In the genomic region with DNA sequence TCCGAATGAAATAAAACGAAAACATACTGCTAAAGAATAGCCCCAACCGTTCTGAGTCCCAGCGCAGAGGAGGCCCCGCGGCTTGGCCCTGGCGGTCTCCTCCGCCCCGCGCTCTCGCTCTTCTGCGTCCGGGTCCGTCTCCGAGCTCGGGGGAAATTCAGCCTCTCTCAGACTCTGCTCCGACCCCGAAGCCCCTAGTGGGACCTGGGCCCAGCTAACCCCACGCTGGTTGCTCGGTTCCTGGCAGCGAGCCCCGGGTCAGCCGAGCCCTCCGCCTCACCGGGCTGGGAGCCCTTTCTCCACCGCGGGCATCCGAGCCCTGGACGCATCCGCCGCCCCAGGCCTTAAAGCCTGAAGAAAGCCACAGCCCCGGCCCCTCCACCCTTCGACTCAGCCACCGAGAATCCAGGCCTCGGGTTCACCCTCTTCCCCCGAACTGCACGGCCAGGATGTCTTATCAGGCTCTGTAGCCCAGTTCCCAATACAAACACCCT, we compare ENCODE assay signal across 8 cellular contexts. TPM values are rescaled to one million over a fixed set of nuclear protein-coding genes. Genes with fewer than 3 reads are reported as not detected.
A peak's percentile ranks its signal among the peaks of the same experiment; 100 is the strongest.
DNase-seq lines count a peak whose midpoint lies in the region; ATAC-seq and TF ChIP-seq lines count a peak whose summit lies in the region.

No MANE protein-coding gene starts in this region.

- no peaks in the 10 kb centered on the region for H3K9me3 Mint-ChIP-seq in WTC11

- H3K9me3 ChIP-seq in heart right ventricle (no peaks in the 10 kb centered on the region), gastrocnemius medialis (no peaks in the 10 kb centered on the region)

- CTCF ChIA-PET in WTC11 (lab: Charles Lee), result interaction anchor here (2.8 to 4.2 kb wide), 2 partner anchors 10 to 429 kb away, joined by 8 to 37 read pairs; no protein-coding TSS in a partner anchor

- H3K4me1 ChIP-seq in heart right ventricle (peaks cover 19 to 84% (median 64%) of the 10 kb centered on the region in 9 donors), gastrocnemius medialis (peaks cover 28 to 37% of the 10 kb centered on the region in 2 donors)

- in situ Hi-C loops in gastrocnemius medialis (cut with MboI; ENCODE audit: low sequenced_read_pairs in 4 of 4), result no loop called here

- POLR2A ChIA-PET in WTC11 (lab: Charles Lee), result no interaction called here

- peak overlapping the region; percentile 43 to 88 (median 82) for H3K27ac ChIP-seq in heart right ventricle
- H3K27ac ChIP-seq in gastrocnemius medialis, result peak overlapping the region; percentile 15 to 71 (median 46)

- DNase-seq in GM20000 (ENCODE audit: low spot score), result peak; percentile 49
- no peak for DNase-seq in WTC11 (ENCODE audit: low spot score)
- no peak for DNase-seq in heart right ventricle
- DNase-seq in gastrocnemius medialis, result no peak
- DNase-seq in left lobe of liver (ENCODE audit: low spot score), result no peak
- no peak for DNase-seq in NCI-H446 (lab: John Stamatoyannopoulos, UW)
- no peak for DNase-seq in iPS-NIHi7 (ENCODE audit: extremely low spot score)

- no peak overlapping the region for H3K27ac Mint-ChIP-seq in WTC11

- TF ChIP-seq POLR2A in gastrocnemius medialis (IDR thresholded peaks at IDR 0.05), result no peak

- peaks cover 0 to 19% (median 0%) of the 10 kb centered on the region in 9 donors for H3K36me3 ChIP-seq in heart right ventricle
- H3K36me3 ChIP-seq in gastrocnemius medialis, result no peaks in the 10 kb centered on the region

- H3K4me1 Mint-ChIP-seq in WTC11, result peaks cover 39% of the 10 kb centered on the region

- H3K4me3 ChIP-seq in heart right ventricle, result peak overlapping the region; percentile 11 to 81 (median 66)
- H3K4me3 ChIP-seq in gastrocnemius medialis, result peak overlapping the region; percentile 40 to 59 (median 57)

- H3K27me3 ChIP-seq in heart right ventricle, result peaks cover 57 to 96% (median 94%) of the 10 kb centered on the region in 7 donors
- H3K27me3 ChIP-seq in gastrocnemius medialis, result peaks cover 86 to 91% (median 88%) of the 10 kb centered on the region in 3 donors

- no peaks in the 10 kb centered on the region for H3K36me3 Mint-ChIP-seq in WTC11

- TF ChIP-seq CTCF in GM20000 (IDR thresholded peaks at IDR 0.05; ENCODE audit: extremely low read depth, missing control alignments) (no peak), WTC11 (IDR thresholded peaks at IDR 0.05) (no peak), heart right ventricle (IDR thresholded peaks at IDR 0.05) (no peak), gastrocnemius medialis (IDR thresholded peaks at IDR 0.05 in 4 of 5, conservative IDR thresholded peaks at IDR 0.05 in 1 of 5) (no peak)

- WGBS in heart right ventricle, 2 donors, result 5 to 6% methylated on average over 37 of the region's 37 CpGs

- no peak for ATAC-seq in WTC11
- no peak for ATAC-seq in heart right ventricle
- no peak for ATAC-seq in gastrocnemius medialis
- ATAC-seq in left lobe of liver, result no peak
- no peak for ATAC-seq in GM18909 (IDR thresholded peaks at IDR 0.05; ENCODE audit: poor library complexity, unreplicated experiment)

- intact Hi-C loops in heart right ventricle (cut with DNase I), result loop anchor here in 3 of 10 donors (5.0 to 10.0 kb wide), 3 partner anchors 676 to 686 kb away; no protein-coding TSS in a partner anchor
- intact Hi-C loops in gastrocnemius medialis (cut with DNase I; ENCODE audit: low total_unique reads), result no loop called here

- peak overlapping the region; percentile 49 for H3K4me3 Mint-ChIP-seq in WTC11

- H3K27me3 Mint-ChIP-seq in WTC11 (ENCODE audit: low read depth), result peaks cover 95% of the 10 kb centered on the region

TF ChIP-seq in WTC11, 78 proteins besides CTCF, POLR2A, EP300 and RAD21 (continues in another document):
- TF ChIP-seq, protein P1, sequence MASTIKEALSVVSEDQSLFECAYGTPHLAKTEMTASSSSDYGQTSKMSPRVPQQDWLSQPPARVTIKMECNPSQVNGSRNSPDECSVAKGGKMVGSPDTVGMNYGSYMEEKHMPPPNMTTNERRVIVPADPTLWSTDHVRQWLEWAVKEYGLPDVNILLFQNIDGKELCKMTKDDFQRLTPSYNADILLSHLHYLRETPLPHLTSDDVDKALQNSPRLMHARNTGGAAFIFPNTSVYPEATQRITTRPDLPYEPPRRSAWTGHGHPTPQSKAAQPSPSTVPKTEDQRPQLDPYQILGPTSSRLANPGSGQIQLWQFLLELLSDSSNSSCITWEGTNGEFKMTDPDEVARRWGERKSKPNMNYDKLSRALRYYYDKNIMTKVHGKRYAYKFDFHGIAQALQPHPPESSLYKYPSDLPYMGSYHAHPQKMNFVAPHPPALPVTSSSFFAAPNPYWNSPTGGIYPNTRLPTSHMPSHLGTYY (CRISPR knock-in tag; IDR thresholded peaks at IDR 0.05), result no peak
- TF ChIP-seq ZNF396 (CRISPR knock-in tag; IDR thresholded peaks at IDR 0.05; ENCODE audit: borderline replicate concordance), result no peak
- TF ChIP-seq ZNF219 (CRISPR knock-in tag; IDR thresholded peaks at IDR 0.05; ENCODE audit: borderline replicate concordance), result no peak
- no peak for TF ChIP-seq PRRX2 (CRISPR knock-in tag; IDR thresholded peaks at IDR 0.05)
- TF ChIP-seq, protein P2, sequence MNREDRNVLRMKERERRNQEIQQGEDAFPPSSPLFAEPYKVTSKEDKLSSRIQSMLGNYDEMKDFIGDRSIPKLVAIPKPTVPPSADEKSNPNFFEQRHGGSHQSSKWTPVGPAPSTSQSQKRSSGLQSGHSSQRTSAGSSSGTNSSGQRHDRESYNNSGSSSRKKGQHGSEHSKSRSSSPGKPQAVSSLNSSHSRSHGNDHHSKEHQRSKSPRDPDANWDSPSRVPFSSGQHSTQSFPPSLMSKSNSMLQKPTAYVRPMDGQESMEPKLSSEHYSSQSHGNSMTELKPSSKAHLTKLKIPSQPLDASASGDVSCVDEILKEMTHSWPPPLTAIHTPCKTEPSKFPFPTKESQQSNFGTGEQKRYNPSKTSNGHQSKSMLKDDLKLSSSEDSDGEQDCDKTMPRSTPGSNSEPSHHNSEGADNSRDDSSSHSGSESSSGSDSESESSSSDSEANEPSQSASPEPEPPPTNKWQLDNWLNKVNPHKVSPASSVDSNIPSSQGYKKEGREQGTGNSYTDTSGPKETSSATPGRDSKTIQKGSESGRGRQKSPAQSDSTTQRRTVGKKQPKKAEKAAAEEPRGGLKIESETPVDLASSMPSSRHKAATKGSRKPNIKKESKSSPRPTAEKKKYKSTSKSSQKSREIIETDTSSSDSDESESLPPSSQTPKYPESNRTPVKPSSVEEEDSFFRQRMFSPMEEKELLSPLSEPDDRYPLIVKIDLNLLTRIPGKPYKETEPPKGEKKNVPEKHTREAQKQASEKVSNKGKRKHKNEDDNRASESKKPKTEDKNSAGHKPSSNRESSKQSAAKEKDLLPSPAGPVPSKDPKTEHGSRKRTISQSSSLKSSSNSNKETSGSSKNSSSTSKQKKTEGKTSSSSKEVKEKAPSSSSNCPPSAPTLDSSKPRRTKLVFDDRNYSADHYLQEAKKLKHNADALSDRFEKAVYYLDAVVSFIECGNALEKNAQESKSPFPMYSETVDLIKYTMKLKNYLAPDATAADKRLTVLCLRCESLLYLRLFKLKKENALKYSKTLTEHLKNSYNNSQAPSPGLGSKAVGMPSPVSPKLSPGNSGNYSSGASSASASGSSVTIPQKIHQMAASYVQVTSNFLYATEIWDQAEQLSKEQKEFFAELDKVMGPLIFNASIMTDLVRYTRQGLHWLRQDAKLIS (CRISPR knock-in tag; IDR thresholded peaks at IDR 0.05; ENCODE audit: borderline replicate concordance), result no peak
- TF ChIP-seq KAT7 (CRISPR knock-in tag; IDR thresholded peaks at IDR 0.05; ENCODE audit: borderline replicate concordance), result no peak
- TF ChIP-seq, protein P3, sequence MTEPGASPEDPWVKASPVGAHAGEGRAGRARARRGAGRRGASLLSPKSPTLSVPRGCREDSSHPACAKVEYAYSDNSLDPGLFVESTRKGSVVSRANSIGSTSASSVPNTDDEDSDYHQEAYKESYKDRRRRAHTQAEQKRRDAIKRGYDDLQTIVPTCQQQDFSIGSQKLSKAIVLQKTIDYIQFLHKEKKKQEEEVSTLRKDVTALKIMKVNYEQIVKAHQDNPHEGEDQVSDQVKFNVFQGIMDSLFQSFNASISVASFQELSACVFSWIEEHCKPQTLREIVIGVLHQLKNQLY (CRISPR knock-in tag; IDR thresholded peaks at IDR 0.05), result no peak
- no peak for TF ChIP-seq ATF1 (CRISPR knock-in tag; IDR thresholded peaks at IDR 0.05)
- no peak for TF ChIP-seq ELF4 (CRISPR knock-in tag; IDR thresholded peaks at IDR 0.05; ENCODE audit: low read depth)
- TF ChIP-seq TCF7 (CRISPR knock-in tag; IDR thresholded peaks at IDR 0.05; ENCODE audit: low read depth), result no peak
- TF ChIP-seq, protein P4, sequence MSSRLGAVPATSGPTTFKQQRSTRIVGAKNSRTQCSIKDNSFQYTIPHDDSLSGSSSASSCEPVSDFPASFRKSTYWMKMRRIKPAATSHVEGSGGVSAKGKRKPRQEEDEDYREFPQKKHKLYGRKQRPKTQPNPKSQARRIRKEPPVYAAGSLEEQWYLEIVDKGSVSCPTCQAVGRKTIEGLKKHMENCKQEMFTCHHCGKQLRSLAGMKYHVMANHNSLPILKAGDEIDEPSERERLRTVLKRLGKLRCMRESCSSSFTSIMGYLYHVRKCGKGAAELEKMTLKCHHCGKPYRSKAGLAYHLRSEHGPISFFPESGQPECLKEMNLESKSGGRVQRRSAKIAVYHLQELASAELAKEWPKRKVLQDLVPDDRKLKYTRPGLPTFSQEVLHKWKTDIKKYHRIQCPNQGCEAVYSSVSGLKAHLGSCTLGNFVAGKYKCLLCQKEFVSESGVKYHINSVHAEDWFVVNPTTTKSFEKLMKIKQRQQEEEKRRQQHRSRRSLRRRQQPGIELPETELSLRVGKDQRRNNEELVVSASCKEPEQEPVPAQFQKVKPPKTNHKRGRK (CRISPR knock-in tag; IDR thresholded peaks at IDR 0.05; ENCODE audit: borderline replicate concordance), result no peak
- no peak for TF ChIP-seq ESRRA (CRISPR knock-in tag; IDR thresholded peaks at IDR 0.05; ENCODE audit: borderline replicate concordance)
- TF ChIP-seq, protein P5, sequence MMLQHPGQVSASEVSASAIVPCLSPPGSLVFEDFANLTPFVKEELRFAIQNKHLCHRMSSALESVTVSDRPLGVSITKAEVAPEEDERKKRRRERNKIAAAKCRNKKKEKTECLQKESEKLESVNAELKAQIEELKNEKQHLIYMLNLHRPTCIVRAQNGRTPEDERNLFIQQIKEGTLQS (CRISPR knock-in tag; conservative IDR thresholded peaks at IDR 0.05), result no peak
- no peak for TF ChIP-seq ZNF317 (CRISPR knock-in tag; IDR thresholded peaks at IDR 0.05; ENCODE audit: borderline replicate concordance, low read depth)
- TF ChIP-seq FOXK1 (CRISPR knock-in tag; IDR thresholded peaks at IDR 0.05), result no peak

RNA-seq across cellular contexts. Expression of a gene that starts 1.2 kb away (rescaled TPM):
- 0.09 to 0.41 TPM (median 0.21 TPM) in 3 replicates for total RNA-seq in WTC11 (2021)
- 10 to 100 TPM in 5 of 10 donors, 1 to 10 TPM in 5; 4.6 to 21.8 (median 10.0) TPM for total RNA-seq in heart right ventricle
- polyA plus RNA-seq in heart right ventricle, result 10 to 100 TPM; 13.4 to 31.1 TPM
- total RNA-seq in gastrocnemius medialis, result 10 to 100 TPM in 1 of 4 donors, 1 to 10 TPM in 3; 4.2 to 10.4 (median 6.4) TPM
- 7.4 TPM for total RNA-seq in left lobe of liver

RNA-seq across cellular contexts. Expression of a gene that starts 51.4 kb away (rescaled TPM):
- total RNA-seq in WTC11 (2021) (not detected in 3 replicates), heart right ventricle (not detected), gastrocnemius medialis (not detected), left lobe of liver (not detected)
- under 1 TPM in 1 of 2 donors, not detected in 1; 0.03 TPM for polyA plus RNA-seq in heart right ventricle
